8 cellular contexts compared by ENCODE assay signal in the genomic region with DNA sequence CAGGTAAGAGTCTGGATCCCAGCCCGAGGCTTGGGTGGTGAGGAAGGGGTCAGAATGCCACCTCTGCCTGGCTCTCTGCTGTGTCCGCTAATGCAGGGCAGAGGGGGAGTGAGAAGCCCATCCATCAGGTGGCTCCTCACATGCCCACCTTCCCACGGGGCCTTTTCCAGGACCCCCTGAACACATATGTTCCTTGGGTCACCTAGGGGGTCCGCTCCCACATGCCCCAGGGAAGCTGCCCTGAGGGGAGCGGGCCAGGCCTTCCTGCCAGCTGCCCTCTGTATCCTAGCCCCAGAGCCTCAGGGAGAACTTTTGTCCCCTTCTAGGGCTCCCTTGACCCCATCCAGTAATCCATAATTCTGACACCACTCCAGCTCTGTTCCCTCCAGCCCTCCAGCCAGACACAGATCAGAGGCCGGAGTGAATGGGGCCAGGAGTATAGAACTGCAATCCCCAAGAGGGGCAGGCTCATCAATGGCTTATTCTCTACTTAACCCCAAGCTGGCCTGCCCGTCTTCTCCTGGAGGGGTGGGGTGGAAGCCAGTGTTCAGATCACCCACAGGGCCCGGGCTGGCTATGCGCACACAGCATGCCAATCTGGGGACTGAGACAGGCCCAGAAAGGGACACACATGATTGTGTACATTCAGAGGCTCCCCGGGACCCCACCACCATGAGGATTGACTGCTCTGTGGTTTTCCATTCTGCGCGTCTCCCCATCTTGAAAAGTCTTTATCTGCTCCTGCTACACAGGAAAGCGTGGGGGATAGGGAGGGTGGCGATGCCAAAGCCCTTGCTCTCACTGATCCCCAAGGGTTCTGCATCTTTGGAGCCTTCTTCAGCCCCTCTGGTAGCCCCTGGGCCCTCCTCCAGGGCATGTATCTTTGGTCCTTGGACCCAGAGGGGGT. TPM values are rescaled to one million over a fixed set of nuclear protein-coding genes. Genes with fewer than 3 reads are reported as not detected.
DNase-seq lines count a peak whose midpoint lies in the region; ATAC-seq and TF ChIP-seq lines count a peak whose summit lies in the region.

No MANE protein-coding gene starts in this region.

- H3K4me3 ChIP-seq in colonic mucosa (peak overlapping the region; percentile 44), mucosa of stomach (ENCODE audit: low read length) (no peak overlapping the region), upper lobe of right lung (peak overlapping the region; percentile 59)

- ATAC-seq in Right ventricle myocardium superior (ENCODE audit: poor library complexity) (no peak), left ventricle myocardium superior (no peak), upper lobe of right lung (no peak)

- TF ChIP-seq CTCF in colonic mucosa (IDR thresholded peaks at IDR 0.05) (no peak), upper lobe of right lung (IDR thresholded peaks at IDR 0.05) (no peak)

- no peaks in the 10 kb centered on the region for H3K36me3 ChIP-seq in colonic mucosa
- no peaks in the 10 kb centered on the region for H3K36me3 ChIP-seq in mucosa of stomach (ENCODE audit: control insufficient read depth, insufficient read depth, low read length)
- H3K36me3 ChIP-seq in upper lobe of right lung = no peaks in the 10 kb centered on the region

- H3K27me3 ChIP-seq in colonic mucosa (no peaks in the 10 kb centered on the region), mucosa of stomach (ENCODE audit: control insufficient read depth, insufficient read depth, low read length) (peaks cover 7% of the 10 kb centered on the region), upper lobe of right lung (no peaks in the 10 kb centered on the region)

- DNase-seq in Right ventricle myocardium superior = peak; percentile 36
- DNase-seq in left ventricle myocardium superior = no peak
- no peak for DNase-seq in colonic mucosa
- DNase-seq in upper lobe of right lung = no peak
- DNase-seq in hypothalamus (lab: John Stamatoyannopoulos, UW) = no peak
- no peak for DNase-seq in NCI-H774 (lab: John Stamatoyannopoulos, UW)
- no peak for DNase-seq in NCI-H510A (lab: John Stamatoyannopoulos, UW)

- H3K9me3 ChIP-seq in colonic mucosa (no peaks in the 10 kb centered on the region), mucosa of stomach (ENCODE audit: control insufficient read depth, low read length) (no peaks in the 10 kb centered on the region), upper lobe of right lung (no peaks in the 10 kb centered on the region)

- peak overlapping the region; percentile 28 to 55 for H3K9ac ChIP-seq in colonic mucosa (ENCODE audit: low read depth in 2 of 2, low read length in 2 of 2)
- H3K9ac ChIP-seq in mucosa of stomach (ENCODE audit: low read length) = peak overlapping the region; percentile 55

- H3K27ac ChIP-seq in colonic mucosa = peak overlapping the region; percentile 95
- peak overlapping the region; percentile 84 for H3K27ac ChIP-seq in upper lobe of right lung

- intact Hi-C loops in Right ventricle myocardium superior (cut with DNase I) (loop anchor here (10.0 kb wide), 1 partner anchor 45 kb away; a partner anchor contains a TSS), left ventricle myocardium superior (cut with micrococcal nuclease) (loop anchor here (10.0 kb wide), 1 partner anchor 115 kb away; no protein-coding TSS in a partner anchor), colonic mucosa (cut with DNase I) (loop anchor here (10.0 kb wide), 1 partner anchor 45 kb away; a partner anchor contains a TSS), upper lobe of right lung (cut with DNase I) (loop anchor here (10.0 kb wide), 1 partner anchor 115 kb away; no protein-coding TSS in a partner anchor)

- H3K4me1 ChIP-seq in colonic mucosa (peaks cover 13% of the 10 kb centered on the region), mucosa of stomach (ENCODE audit: control insufficient read depth, insufficient read depth, low read length) (peaks cover 23% of the 10 kb centered on the region), upper lobe of right lung (peaks cover 49% of the 10 kb centered on the region)

RNA-seq across cellular contexts. Expression of a gene that starts 1.1 kb away (rescaled TPM):
- total RNA-seq in Right ventricle myocardium superior (17.4 TPM), left ventricle myocardium superior (15.7 TPM), colonic mucosa (10 to 100 TPM; 20.2 to 43.0 TPM), upper lobe of right lung (84.6 TPM)

RNA-seq across cellular contexts. Expression of a gene that starts 7.1 kb away (rescaled TPM):
- total RNA-seq in Right ventricle myocardium superior (3.3 TPM), left ventricle myocardium superior (4.0 TPM), colonic mucosa (10 to 100 TPM in 1 of 2 donors, 1 to 10 TPM in 1; 8.9 to 20.3 TPM), upper lobe of right lung (4.9 TPM)

RNA-seq across cellular contexts. Expression of a gene that starts 8.0 kb away (rescaled TPM):
- 393 TPM for total RNA-seq in Right ventricle myocardium superior
- total RNA-seq in left ventricle myocardium superior = 374 TPM
- 100 to 1,000 TPM; 272 to 331 TPM for total RNA-seq in colonic mucosa
- 248 TPM for total RNA-seq in upper lobe of right lung

RNA-seq across cellular contexts. Expression of a gene that starts 28.0 kb away (rescaled TPM):
- total RNA-seq in Right ventricle myocardium superior (6.8 TPM), left ventricle myocardium superior (9.4 TPM), colonic mucosa (10 to 100 TPM; 15.1 to 16.8 TPM), upper lobe of right lung (14.0 TPM)

RNA-seq across cellular contexts. Expression of a gene that starts 39.4 kb away (rescaled TPM):
- total RNA-seq in Right ventricle myocardium superior (1.4 TPM), left ventricle myocardium superior (0.87 TPM), colonic mucosa (1 to 10 TPM; 1.3 to 3.1 TPM), upper lobe of right lung (0.43 TPM)
